In the genomic region with DNA sequence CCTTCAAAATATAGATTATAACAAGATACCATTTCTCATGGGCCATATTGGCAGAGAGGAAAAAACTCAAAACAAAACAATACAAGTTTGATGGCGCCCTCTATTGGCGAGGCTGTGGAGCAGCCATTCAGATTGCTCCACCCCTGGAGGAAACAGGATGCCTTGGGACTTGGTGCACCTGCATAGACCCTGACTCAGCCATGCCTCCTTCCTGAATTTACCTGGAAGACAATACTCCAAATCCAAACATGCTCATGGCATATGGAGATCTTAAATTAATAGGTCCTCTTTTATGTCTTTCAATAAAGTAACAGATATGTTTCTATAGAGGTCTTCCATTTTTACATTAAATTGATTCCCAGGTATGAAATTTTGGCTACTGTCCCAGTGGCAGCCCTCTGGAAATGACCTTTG, we compare ENCODE assay signal across 8 cellular contexts.
A peak's percentile ranks its signal among the peaks of the same experiment; 100 is the strongest.
DNase-seq lines count a peak whose midpoint lies in the region; ATAC-seq and TF ChIP-seq lines count a peak whose summit lies in the region.

No MANE protein-coding gene starts in this region.

- H3K36me3 ChIP-seq in H7 (replicated peaks; ENCODE audit: control insufficient read depth, insufficient read depth, low read length) (no peaks in the 10 kb centered on the region), esophagus muscularis mucosa (no peaks in the 10 kb centered on the region)

- no peak overlapping the region for H3K27ac Mint-ChIP-seq in CD14-positive monocyte
- no peak overlapping the region for H3K27ac Mint-ChIP-seq in activated CD8-positive, alpha-beta memory T cell treated with anti-CD3 and anti-CD28 coated beads, Interleukin-2, amount 10 ng/mL, durations not matched to agents 7 days and 5 days

- H3K27ac ChIP-seq in esophagus muscularis mucosa (replicated peaks in 1 of 4): no peak overlapping the region

- peaks cover 0 to 9% (median 7%) of the 10 kb centered on the region in 3 donors for H3K27me3 Mint-ChIP-seq in CD14-positive monocyte (ENCODE audit: low read depth in 3 of 3)
- no peaks in the 10 kb centered on the region for H3K27me3 Mint-ChIP-seq in activated CD8-positive, alpha-beta memory T cell treated with anti-CD3 and anti-CD28 coated beads, Interleukin-2, amount 10 ng/mL, durations not matched to agents 7 days and 5 days

- TF ChIP-seq POLR2A in esophagus muscularis mucosa (IDR thresholded peaks at IDR 0.05; ENCODE audit: low read depth): no peak

- H3K4me1 ChIP-seq in esophagus muscularis mucosa: peaks cover 0 to 14% (median 0%) of the 10 kb centered on the region in 4 donors

- no peaks in the 10 kb centered on the region for H3K9me3 ChIP-seq in esophagus muscularis mucosa

- peak; percentile 75 for ATAC-seq in activated CD8-positive, alpha-beta memory T cell treated with anti-CD3 and anti-CD28 coated beads, Interleukin-2, amount 10 ng/mL, durations not matched to agents 7 days and 5 days
- ATAC-seq in HG03196 (IDR thresholded peaks at IDR 0.05; ENCODE audit: unreplicated experiment) (no peak), GM21423 (IDR thresholded peaks at IDR 0.05; ENCODE audit: unreplicated experiment) (no peak)

- H3K4me1 Mint-ChIP-seq in CD14-positive monocyte: no peaks in the 10 kb centered on the region
- peaks cover 20% of the 10 kb centered on the region for H3K4me1 Mint-ChIP-seq in activated CD8-positive, alpha-beta memory T cell treated with anti-CD3 and anti-CD28 coated beads, Interleukin-2, amount 10 ng/mL, durations not matched to agents 7 days and 5 days

- H3K36me3 Mint-ChIP-seq in CD14-positive monocyte: no peaks in the 10 kb centered on the region
- no peaks in the 10 kb centered on the region for H3K36me3 Mint-ChIP-seq in activated CD8-positive, alpha-beta memory T cell treated with anti-CD3 and anti-CD28 coated beads, Interleukin-2, amount 10 ng/mL, durations not matched to agents 7 days and 5 days

- no peaks in the 10 kb centered on the region for H3K27me3 ChIP-seq in H7 (ENCODE audit: control insufficient read depth, insufficient read depth, low read length)
- no peaks in the 10 kb centered on the region for H3K27me3 ChIP-seq in esophagus muscularis mucosa

- TF ChIP-seq CTCF in CD14-positive monocyte (IDR thresholded peaks at IDR 0.05): peak; percentile 73
- peak; percentile 24 to 52 (median 34) for TF ChIP-seq CTCF in esophagus muscularis mucosa (IDR thresholded peaks at IDR 0.05)
- peak; percentile 79 for TF ChIP-seq CTCF in retinal pigment epithelial cell (conservative IDR thresholded peaks at IDR 0.05; ENCODE audit: low read depth, low read length)

- no peak overlapping the region for H3K4me3 ChIP-seq in H7 (ENCODE audit: insufficient read depth, low read depth, low read length)
- H3K4me3 ChIP-seq in esophagus muscularis mucosa: no peak overlapping the region
- no peak overlapping the region for H3K4me3 ChIP-seq in retinal pigment epithelial cell (ENCODE audit: low read length)

- H3K4me3 Mint-ChIP-seq in CD14-positive monocyte: no peak overlapping the region
- no peak overlapping the region for H3K4me3 Mint-ChIP-seq in activated CD8-positive, alpha-beta memory T cell treated with anti-CD3 and anti-CD28 coated beads, Interleukin-2, amount 10 ng/mL, durations not matched to agents 7 days and 5 days

- H3K9me3 Mint-ChIP-seq in CD14-positive monocyte: peaks cover 0 to 1% (median 0%) of the 10 kb centered on the region in 7 donors
- H3K9me3 Mint-ChIP-seq in activated CD8-positive, alpha-beta memory T cell treated with anti-CD3 and anti-CD28 coated beads, Interleukin-2, amount 10 ng/mL, durations not matched to agents 7 days and 5 days (ENCODE audit: low read depth): no peaks in the 10 kb centered on the region

- TF ChIP-seq EP300 in esophagus muscularis mucosa (IDR thresholded peaks at IDR 0.05): no peak

- intact Hi-C loops in CD14-positive monocyte (cut with micrococcal nuclease) (no loop called here), esophagus muscularis mucosa (cut with DNase I) (no loop called here)

- CTCF ChIA-PET in activated CD8-positive, alpha-beta memory T cell treated with anti-CD3 and anti-CD28 coated beads, Interleukin-2, amount 10 ng/mL, durations not matched to agents 7 days and 5 days (lab: Charles Lee): interaction anchor here (0.6 to 3.3 kb wide), 23 partner anchors 9 to 184 kb away, joined by 3 to 42 read pairs (median 4); no protein-coding TSS in a partner anchor

- 15% methylated on average over 2 of the region's 2 CpGs for WGBS in esophagus muscularis mucosa

- DNase-seq in CD14-positive monocyte (ENCODE audit: low spot score) (no peak), H7 (peak; percentile 89), NOMO-1 (lab: John Stamatoyannopoulos, UW; ENCODE audit: unreplicated experiment in 2 of 2) (peak; percentile 39 to 57), esophagus muscularis mucosa (ENCODE audit: extremely low spot score) (peak; percentile 79), retinal pigment epithelial cell (ENCODE audit: low read depth) (no peak)
- peak; percentile 78 for DNase-seq in activated CD8-positive, alpha-beta memory T cell treated with anti-CD3 and anti-CD28 coated beads, Interleukin-2, amount 10 ng/mL, durations not matched to agents 7 days and 5 days

Comparison
In these comparisons a context has a peak if more than half of its experiments do, and no peak if none do; other contexts are left out.
1. DNase-seq: peak in H7 (single experiment), NOMO-1 (2 of 2), activated CD8-positive, alpha-beta memory T cell treated with anti-CD3 and anti-CD28 coated beads, Interleukin-2, amount 10 ng/mL, durations not matched to agents 7 days and 5 days (single experiment) and esophagus muscularis mucosa (single experiment); none in CD14-positive monocyte (single experiment) and retinal pigment epithelial cell (single experiment).
2. Peak in every context shown above with its lines, with median percentiles within 50 percentile points of each other: CTCF ChIP-seq.